Comparison of ENCODE assay signal across 7 cellular contexts in genomic region chr5:150656191-150657132, GRCh38. TPM values are rescaled to one million over a fixed set of nuclear protein-coding genes. Genes with fewer than 3 reads are reported as not detected.
A peak's percentile ranks its signal among the peaks of the same experiment; 100 is the strongest.
DNase-seq lines count a peak whose midpoint lies in the region; ATAC-seq, FAIRE-seq and TF ChIP-seq lines count a peak whose summit lies in the region.

No MANE protein-coding gene starts in this region.

- peak overlapping the region; percentile 36; the same call in 1 of the 2 replicates for H3K27ac ChIP-seq in VCaP
- peak overlapping the region; percentile 65 for H3K27ac ChIP-seq in layer of hippocampus (ENCODE audit: low read depth, low read length)

- peak; percentile 62 for ATAC-seq in HG02763 (IDR thresholded peaks at IDR 0.05; ENCODE audit: unreplicated experiment)

- H3K4me3 ChIP-seq in bronchial epithelial cell (ENCODE audit: low read depth, low read length): peak overlapping the region; percentile 42

- H3K27me3 ChIP-seq in bronchial epithelial cell (ENCODE audit: control insufficient read depth, insufficient read depth, low read length) (no peaks in the 10 kb centered on the region), layer of hippocampus (ENCODE audit: control insufficient read depth, insufficient read depth, low read length) (no peaks in the 10 kb centered on the region)

- TF ChIP-seq CTCF in GM13977 (IDR thresholded peaks at IDR 0.05; ENCODE audit: extremely low read depth, insufficient read depth, missing control alignments): peak; percentile 84
- TF ChIP-seq CTCF in VCaP (conservative IDR thresholded peaks at IDR 0.05): peak; percentile 84
- TF ChIP-seq CTCF in bronchial epithelial cell (IDR thresholded peaks at IDR 0.05; ENCODE audit: insufficient read depth, low read length, severe bottlenecking): peak; percentile 77

- peaks cover 5% of the 10 kb centered on the region for H3K36me3 ChIP-seq in bronchial epithelial cell (ENCODE audit: control insufficient read depth, insufficient read depth, low read length)

- in situ Hi-C loops in GM13977 (cut with MboI; ENCODE audit: low pct_unique_long_range_greater_than_20kb, low sequenced_read_pairs, unreplicated experiment): no loop called here

- no peak for FAIRE-seq in bronchial epithelial cell (lab: Jason Lieb, UNC)

- DNase-seq in GM13977 (ENCODE audit: low spot score) (peak; percentile 96), NCI-H1930 (lab: John Stamatoyannopoulos, UW) (peak; percentile 34 to 58), bronchial epithelial cell (ENCODE audit: low read depth) (no peak)
- DNase-seq in stimulated activated CD4-positive, alpha-beta T cell treated with anti-CD3 and anti-CD28 coated beads, Interleukin-2, amount 100 ng/mL, for 24 hours: peak; percentile 69 to 78

RNA-seq across cellular contexts. Expression of gene MYOZ3, which starts 4.6 kb away (rescaled TPM):
- total RNA-seq in bronchial epithelial cell: not detected in 2 replicates

RNA-seq across cellular contexts. Expression of gene SYNPO, which starts 16.0 kb away (rescaled TPM):
- 1.3 and 2.2 TPM in 2 replicates for total RNA-seq in bronchial epithelial cell

RNA-seq across cellular contexts. Expression of gene RBM22, which starts 44.4 kb away (rescaled TPM):
- total RNA-seq in bronchial epithelial cell: 13.7 and 16.4 TPM in 2 replicates
